In genomic region chr12:117999806-118000205, GRCh38 we compare ENCODE assay signal across 2 cellular contexts. TPM values are rescaled to one million over a fixed set of nuclear protein-coding genes. Genes with fewer than 3 reads are reported as not detected.
"Had no signal": no experiment of that assay in that cellular context is flagged by ENCODE, and none has a peak within 500 bp of the region (broad histone marks: within the 10 kb centered on the region; RNA-seq: fewer than 3 reads in every experiment).

No MANE protein-coding gene starts in this region.

RNA-seq across cellular contexts. Expression of gene KSR2, which starts 31.0 kb away (rescaled TPM):
- total RNA-seq: Right ventricle myocardium inferior had no signal
- polyA plus RNA-seq: IgD-negative memory B cell had no signal
